9 cellular contexts compared by ENCODE assay signal in the genomic region with DNA sequence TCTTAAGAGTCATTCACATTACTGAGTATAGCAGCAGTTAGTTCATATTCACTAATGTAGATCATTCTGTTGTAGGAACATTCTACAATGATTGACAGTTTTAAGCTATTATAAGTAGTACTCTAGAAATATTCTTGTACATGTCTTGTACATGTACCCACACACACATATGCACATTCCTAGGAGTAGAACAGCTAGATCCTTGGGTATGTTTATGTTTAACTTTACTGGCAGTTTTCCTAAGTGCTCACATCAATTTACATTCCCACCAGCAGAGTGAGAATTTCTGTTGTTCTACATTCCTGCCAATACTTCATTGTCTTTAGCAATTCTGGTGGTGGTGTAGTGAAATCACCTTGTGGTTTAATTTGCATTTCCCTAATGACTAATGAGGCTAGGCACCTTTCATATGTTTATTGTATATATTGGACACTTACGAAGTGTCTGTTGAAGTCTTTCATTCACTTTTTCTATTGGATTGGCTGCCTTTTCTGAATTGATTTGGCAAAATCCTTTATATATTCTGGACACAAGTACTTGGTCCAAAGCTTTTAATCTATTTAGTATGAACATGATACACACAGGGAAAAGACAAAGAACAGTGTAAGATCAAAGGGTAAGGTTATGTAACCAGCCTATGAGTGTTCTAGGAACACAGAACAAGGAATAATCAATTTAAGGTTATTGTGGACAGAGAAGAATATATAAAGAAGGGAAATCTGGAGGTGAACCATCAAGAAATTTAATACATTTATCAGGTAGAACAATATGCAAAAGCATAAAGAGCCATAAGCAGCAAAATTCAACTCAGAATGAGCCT.
DNase-seq lines count a peak whose midpoint lies in the region; ATAC-seq and TF ChIP-seq lines count a peak whose summit lies in the region.
"Had no signal": no experiment of that assay in that cellular context is flagged by ENCODE, and none has a peak within 500 bp of the region (broad histone marks: within the 10 kb centered on the region; RNA-seq: fewer than 3 reads in every experiment).

No MANE protein-coding gene starts in this region.

- in situ Hi-C loops in KBM-7 (cut with MboI; ENCODE audit: low pct_unique_long_range_greater_than_20kb, low sequenced_read_pairs), result no loop called here

- no peaks in the 10 kb centered on the region for H3K9me2 ChIP-seq in Karpas-422 (replicated peaks; ENCODE audit: insufficient read depth, low read length)

- no peaks in the 10 kb centered on the region for H3K36me3 ChIP-seq in Karpas-422 (ENCODE audit: insufficient read depth, low read length)
- H3K36me3 ChIP-seq in spleen, result no peaks in the 10 kb centered on the region
- H3K36me3 ChIP-seq: heart left ventricle had no signal

- DNase-seq in AG10803 (ENCODE audit: low read depth), result peak; percentile 44
- no peak for DNase-seq in central memory CD8-positive, alpha-beta T cell (ENCODE audit: low spot score in 2 of 2)
- DNase-seq in epidermal melanocyte (ENCODE audit: insufficient read length, low spot score), result no peak
- no peak for DNase-seq in Karpas-422
- DNase-seq in spleen, result no peak
- no peak for DNase-seq in KBM-7
- DNase-seq: heart left ventricle had no signal

- H3K27me3 ChIP-seq in Karpas-422 (ENCODE audit: low read length) (no peaks in the 10 kb centered on the region), spleen (replicated peaks in 1 of 7) (no peaks in the 10 kb centered on the region)
- H3K27me3 ChIP-seq: heart left ventricle had no signal

- H2AFZ ChIP-seq in Karpas-422 (ENCODE audit: low read length), result no peak overlapping the region

- peaks cover 78% of the 10 kb centered on the region for H3K4me1 Mint-ChIP-seq in central memory CD8-positive, alpha-beta T cell

- H3K9me3 ChIP-seq in Karpas-422 (ENCODE audit: low read length), result no peaks in the 10 kb centered on the region
- no peaks in the 10 kb centered on the region for H3K9me3 ChIP-seq in spleen

- H3K9me3 Mint-ChIP-seq in central memory CD8-positive, alpha-beta T cell, result no peaks in the 10 kb centered on the region

- H3K27ac ChIP-seq in Karpas-422 (ENCODE audit: low read length) (no peak overlapping the region), spleen (no peak overlapping the region)
- H3K27ac ChIP-seq: heart left ventricle had no signal

- no peaks in the 10 kb centered on the region; the same call in 1 of the 2 replicates for H4K20me1 ChIP-seq in Karpas-422 (ENCODE audit: insufficient read depth, low read depth, low read length)

- no peaks in the 10 kb centered on the region for H3K79me2 ChIP-seq in Karpas-422 (ENCODE audit: low read length)

- no peak overlapping the region for H3K9ac ChIP-seq in Karpas-422 (ENCODE audit: low read length)

- TF ChIP-seq CTCF in AG10803 (conservative IDR thresholded peaks at IDR 0.05; ENCODE audit: low read length), result peak; percentile 32
- TF ChIP-seq CTCF in spleen (IDR thresholded peaks at IDR 0.05 in 8 of 11, conservative IDR thresholded peaks at IDR 0.05 in 3 of 11), result no peak

- no peaks in the 10 kb centered on the region for H3K36me3 Mint-ChIP-seq in central memory CD8-positive, alpha-beta T cell (ENCODE audit: insufficient read depth)

- no peak for TF ChIP-seq POLR2A in spleen (IDR thresholded peaks at IDR 0.05)

- no peaks in the 10 kb centered on the region for H3K27me3 Mint-ChIP-seq in central memory CD8-positive, alpha-beta T cell

- 70 to 85% (median 74%) methylated on average over 1 of the region's 1 CpG for WGBS in spleen, 5 donors

- ATAC-seq in GM19452 (IDR thresholded peaks at IDR 0.05; ENCODE audit: unreplicated experiment), result peak; percentile 91
- ATAC-seq in HG03139 (IDR thresholded peaks at IDR 0.05; ENCODE audit: unreplicated experiment), result peak; percentile 82
- no peak for ATAC-seq in central memory CD8-positive, alpha-beta T cell (replicated peaks; ENCODE audit: extremely low read depth, poor library complexity, severe bottlenecking)
- ATAC-seq: heart left ventricle had no signal

- H3K4me2 ChIP-seq in Karpas-422 (ENCODE audit: low read depth, low read length, poor library complexity, severe bottlenecking), result no peak overlapping the region

- H3K27ac Mint-ChIP-seq in central memory CD8-positive, alpha-beta T cell (ENCODE audit: low read depth), result peak overlapping the region; percentile 8

- H3K4me3 Mint-ChIP-seq in central memory CD8-positive, alpha-beta T cell, result no peak overlapping the region

- intact Hi-C loops in spleen (cut with DNase I; ENCODE audit: low total_unique reads), result no loop called here

- H3K4me1 ChIP-seq in Karpas-422 (ENCODE audit: low read length) (peaks cover 6% of the 10 kb centered on the region), spleen (peaks cover 0 to 4% (median 0%) of the 10 kb centered on the region in 6 donors)

- H3K4me3 ChIP-seq in AG10803 (ENCODE audit: low read length), result no peak overlapping the region
- H3K4me3 ChIP-seq in Karpas-422 (ENCODE audit: low read length), result no peak overlapping the region
- no peak overlapping the region for H3K4me3 ChIP-seq in spleen
- H3K4me3 ChIP-seq: heart left ventricle had no signal
